9 cellular contexts compared by ENCODE assay signal in the genomic region with DNA sequence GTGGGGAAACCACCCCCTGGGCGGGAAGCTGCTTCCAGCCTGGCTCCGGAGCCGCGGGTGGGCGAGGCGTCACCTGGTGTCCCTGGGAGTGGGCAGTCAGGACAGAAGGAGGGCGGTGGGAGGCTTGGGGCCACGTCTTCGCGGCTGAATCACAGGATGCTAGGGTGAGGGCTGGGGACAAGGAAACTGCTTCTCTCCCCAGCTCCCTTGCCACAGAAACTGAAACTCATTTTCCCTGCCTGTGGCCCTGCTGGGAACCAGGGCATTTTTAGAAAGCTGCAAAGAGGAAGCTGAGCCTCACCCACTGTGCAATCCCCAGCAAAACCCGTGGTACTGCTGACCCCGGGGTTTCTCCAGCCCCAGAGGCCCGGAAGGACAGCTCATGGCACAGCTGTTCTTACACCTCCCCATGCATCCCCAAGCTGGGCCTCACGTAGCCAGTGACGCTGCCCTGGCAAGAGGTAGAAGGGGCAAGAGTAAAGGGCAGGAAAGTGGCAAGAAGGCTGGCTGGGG. TPM values are rescaled to one million over a fixed set of nuclear protein-coding genes. Genes with fewer than 3 reads are reported as not detected.
A peak's percentile ranks its signal among the peaks of the same experiment; 100 is the strongest.
DNase-seq lines count a peak whose midpoint lies in the region; ATAC-seq, FAIRE-seq and TF ChIP-seq lines count a peak whose summit lies in the region.
"Had no signal": no experiment of that assay in that cellular context is flagged by ENCODE, and none has a peak within 500 bp of the region (broad histone marks: within the 10 kb centered on the region; RNA-seq: fewer than 3 reads in every experiment).

No MANE protein-coding gene starts in this region.

- peaks cover 10% of the 10 kb centered on the region for H3K36me3 Mint-ChIP-seq in T-helper 1 cell treated with Interleukin-12 subunit alpha and Interleukin-12 subunit beta and Interleukin-4 antibody, amounts not matched to agents 30 μg/mL and 1 μg/mL, for 36 hours (ENCODE audit: low read depth)

- FAIRE-seq in D721Med (lab: Jason Lieb, UNC), result no peak

- H3K4me3 ChIP-seq in colonic mucosa, result peak overlapping the region; percentile 25

- no peaks in the 10 kb centered on the region for H3K9me3 Mint-ChIP-seq in T-helper 1 cell treated with Interleukin-12 subunit alpha and Interleukin-12 subunit beta and Interleukin-4 antibody, amounts not matched to agents 30 μg/mL and 1 μg/mL, for 36 hours

- H3K9ac ChIP-seq in colonic mucosa (ENCODE audit: low read depth in 2 of 2, low read length in 2 of 2), result peak overlapping the region; percentile 58 to 82

- no peaks in the 10 kb centered on the region for H3K27me3 Mint-ChIP-seq in T-helper 1 cell treated with Interleukin-12 subunit alpha and Interleukin-12 subunit beta and Interleukin-4 antibody, amounts not matched to agents 30 μg/mL and 1 μg/mL, for 36 hours (ENCODE audit: low read depth)

- intact Hi-C loops in colonic mucosa (cut with DNase I), result no loop called here

- peak overlapping the region; percentile 99 for H3K27ac Mint-ChIP-seq in T-helper 1 cell treated with Interleukin-12 subunit alpha and Interleukin-12 subunit beta and Interleukin-4 antibody, amounts not matched to agents 30 μg/mL and 1 μg/mL, for 36 hours

- TF ChIP-seq CTCF in colonic mucosa (IDR thresholded peaks at IDR 0.05), result no peak
- TF ChIP-seq CTCF in D721Med (IDR thresholded peaks at IDR 0.05; ENCODE audit: insufficient read depth, missing control alignments), result no peak

- H3K4me3 Mint-ChIP-seq in T-helper 1 cell treated with Interleukin-12 subunit alpha and Interleukin-12 subunit beta and Interleukin-4 antibody, amounts not matched to agents 30 μg/mL and 1 μg/mL, for 36 hours, result peak overlapping the region; percentile 84

- ATAC-seq in GM18868 (IDR thresholded peaks at IDR 0.05; ENCODE audit: unreplicated experiment) (peak; percentile 35), HG03280 (IDR thresholded peaks at IDR 0.05; ENCODE audit: unreplicated experiment) (peak; percentile 31)

- H3K4me1 ChIP-seq in colonic mucosa, result peaks cover 36% of the 10 kb centered on the region

- H3K27ac ChIP-seq in colonic mucosa, result peak overlapping the region; percentile 72

- H3K27me3 ChIP-seq in colonic mucosa, result no peaks in the 10 kb centered on the region

- H3K36me3 ChIP-seq in colonic mucosa, result no peaks in the 10 kb centered on the region

- H3K4me1 Mint-ChIP-seq in T-helper 1 cell treated with Interleukin-12 subunit alpha and Interleukin-12 subunit beta and Interleukin-4 antibody, amounts not matched to agents 30 μg/mL and 1 μg/mL, for 36 hours (ENCODE audit: low read depth), result peaks cover 57% of the 10 kb centered on the region

- no peaks in the 10 kb centered on the region for H3K9me3 ChIP-seq in colonic mucosa

- DNase-seq in A172 (ENCODE audit: low spot score) (peak; percentile 77), colonic mucosa (peak; percentile 65), medulla oblongata (ENCODE audit: extremely low spot score) (peak; percentile 86), stromal cell of bone marrow (ENCODE audit: low read depth) (peak; percentile 64), D721Med (ENCODE audit: insufficient read length, low spot score) (no peak)

RNA-seq across cellular contexts. Expression of a gene that starts 8.2 kb away (rescaled TPM):
- 36.2 and 54.9 TPM in 2 replicates for total RNA-seq in A172 (2014; rRNA removed; shearing (Covaris generic))
- 10 to 100 TPM; 11.6 to 23.9 TPM for total RNA-seq in colonic mucosa

RNA-seq across cellular contexts. Expression of a gene that starts 25.6 kb away (rescaled TPM):
- not detected in 2 replicates for total RNA-seq in A172 (2014; rRNA removed; shearing (Covaris generic))
- not detected for total RNA-seq in colonic mucosa
- total RNA-seq: kidney epithelial cell had no signal

RNA-seq across cellular contexts. Expression of a gene that starts 40.1 kb away (rescaled TPM):
- total RNA-seq in A172 (2014; rRNA removed; shearing (Covaris generic)), result 11.4 and 19.4 TPM in 2 replicates
- total RNA-seq in colonic mucosa, result 10 to 100 TPM; 17.5 to 25.2 TPM

RNA-seq across cellular contexts. Expression of a gene that starts 44.5 kb away (rescaled TPM):
- 0.05 and 1.1 TPM in 2 replicates for total RNA-seq in A172 (2014; rRNA removed; shearing (Covaris generic))
- total RNA-seq in colonic mucosa, result 1 to 10 TPM; 4.7 to 9.9 TPM

RNA-seq across cellular contexts. Expression of a gene that starts 46.8 kb away (rescaled TPM):
- not detected in 2 replicates for total RNA-seq in A172 (2014; rRNA removed; shearing (Covaris generic))
- 1 to 10 TPM in 1 of 2 donors, under 1 TPM in 1; 0.29 to 1.2 TPM for total RNA-seq in colonic mucosa
- total RNA-seq: kidney epithelial cell had no signal
